8 cellular contexts compared by ENCODE assay signal in genomic region chr1:156160744-156161181, GRCh38. TPM values are rescaled to one million over a fixed set of nuclear protein-coding genes. Genes with fewer than 3 reads are reported as not detected.
A peak's percentile ranks its signal among the peaks of the same experiment; 100 is the strongest.
DNase-seq lines count a peak whose midpoint lies in the region; ATAC-seq and TF ChIP-seq lines count a peak whose summit lies in the region.

No MANE protein-coding gene starts in this region.

- H3K9me3 Mint-ChIP-seq in CD14-positive monocyte, result no peaks in the 10 kb centered on the region
- H3K9me3 Mint-ChIP-seq in activated T-cell treated with anti-CD3 and anti-CD28 coated beads, Interleukin-2, amount 50 U/mL, for 72 hours, result peaks cover 2 to 3% of the 10 kb centered on the region in 2 donors
- H3K9me3 Mint-ChIP-seq in neural progenitor cell, result peaks cover 2% of the 10 kb centered on the region
- H3K9me3 Mint-ChIP-seq in stimulated activated naive B cell treated with anti-CD40 and anti-IgM and Interleukin-4, amounts not matched to agents 10 μg/mL and 1 μg/mL and 100 μg/mL, for 72 hours, result peaks cover 4 to 5% of the 10 kb centered on the region in 2 donors

- H3K36me3 ChIP-seq in neural progenitor cell, result no peaks in the 10 kb centered on the region

- H3K4me1 Mint-ChIP-seq in CD14-positive monocyte (peaks cover 49% of the 10 kb centered on the region), neural progenitor cell (peaks cover 33% of the 10 kb centered on the region)
- peaks cover 89% of the 10 kb centered on the region for H3K4me1 Mint-ChIP-seq in activated T-cell treated with anti-CD3 and anti-CD28 coated beads, Interleukin-2, amount 50 U/mL, for 72 hours (ENCODE audit: low read depth)
- H3K4me1 Mint-ChIP-seq in stimulated activated naive B cell treated with anti-CD40 and anti-IgM and Interleukin-4, amounts not matched to agents 10 μg/mL and 1 μg/mL and 100 μg/mL, for 72 hours, result peaks cover 53 to 69% of the 10 kb centered on the region in 2 donors

- H3F3A ChIP-seq in neural progenitor cell (ENCODE audit: low read depth), result peaks cover 8% of the 10 kb centered on the region

- H3K27ac Mint-ChIP-seq in CD14-positive monocyte (peak overlapping the region in 4 of 7 donors; percentile 24 to 72 (median 56)), neural progenitor cell (peak overlapping the region; percentile 60)
- peak overlapping the region; percentile 74 for H3K27ac Mint-ChIP-seq in activated T-cell treated with anti-CD3 and anti-CD28 coated beads, Interleukin-2, amount 50 U/mL, for 72 hours
- peak overlapping the region; percentile 31 for H3K27ac Mint-ChIP-seq in stimulated activated naive B cell treated with anti-CD40 and anti-IgM and Interleukin-4, amounts not matched to agents 10 μg/mL and 1 μg/mL and 100 μg/mL, for 72 hours

- no peaks in the 10 kb centered on the region for H4K20me1 ChIP-seq in neural progenitor cell (ENCODE audit: low read depth)

- peaks cover 5% of the 10 kb centered on the region for H3K4me1 ChIP-seq in neural progenitor cell

- H3K27ac ChIP-seq in neural progenitor cell, result no peak overlapping the region

- intact Hi-C loops in CD14-positive monocyte (cut with micrococcal nuclease), result loop anchor here in 1 of 2 donors (10.0 kb wide), 1 partner anchor 66 kb away; no protein-coding TSS in a partner anchor

- peak overlapping the region; percentile 100 for H2AFZ ChIP-seq in neural progenitor cell (replicated peaks)

- H3K27me3 Mint-ChIP-seq in CD14-positive monocyte (ENCODE audit: low read depth in 3 of 3), result peaks cover 0 to 4% (median 2%) of the 10 kb centered on the region in 3 donors
- no peaks in the 10 kb centered on the region for H3K27me3 Mint-ChIP-seq in activated T-cell treated with anti-CD3 and anti-CD28 coated beads, Interleukin-2, amount 50 U/mL, for 72 hours (ENCODE audit: low read depth)
- H3K27me3 Mint-ChIP-seq in neural progenitor cell (ENCODE audit: insufficient read depth, low read depth), result peaks cover 10% of the 10 kb centered on the region
- no peaks in the 10 kb centered on the region for H3K27me3 Mint-ChIP-seq in stimulated activated naive B cell treated with anti-CD40 and anti-IgM and Interleukin-4, amounts not matched to agents 10 μg/mL and 1 μg/mL and 100 μg/mL, for 72 hours

- peak overlapping the region; percentile 91 for H3K4me2 ChIP-seq in neural progenitor cell

- H3K4me3 ChIP-seq in fibroblast of mammary gland (ENCODE audit: control insufficient read depth, low read depth, low read length) (peak overlapping the region; percentile 24), neural progenitor cell (peak overlapping the region; percentile 50)

- no peaks in the 10 kb centered on the region for H3K79me2 ChIP-seq in neural progenitor cell (ENCODE audit: low read depth)

- ATAC-seq in activated T-cell treated with anti-CD3 and anti-CD28 coated beads, Interleukin-2, amount 50 U/mL, for 72 hours (replicated peaks in 1 of 2), result peak; percentile 82 to 83
- ATAC-seq in stimulated activated naive B cell treated with anti-CD40 and anti-IgM and Interleukin-4, amounts not matched to agents 10 μg/mL and 1 μg/mL and 100 μg/mL, for 72 hours (replicated peaks), result peak; percentile 44 to 68
- no peak for ATAC-seq in GM21717 (IDR thresholded peaks at IDR 0.05; ENCODE audit: unreplicated experiment)
- ATAC-seq in GM21723 (IDR thresholded peaks at IDR 0.05; ENCODE audit: unreplicated experiment), result no peak

- H3K36me3 Mint-ChIP-seq in CD14-positive monocyte, result peaks cover 87 to 92% of the 10 kb centered on the region in 2 donors
- H3K36me3 Mint-ChIP-seq in activated T-cell treated with anti-CD3 and anti-CD28 coated beads, Interleukin-2, amount 50 U/mL, for 72 hours (ENCODE audit: insufficient read depth in 2 of 2), result peaks cover 20 to 61% of the 10 kb centered on the region in 2 donors
- no peaks in the 10 kb centered on the region for H3K36me3 Mint-ChIP-seq in neural progenitor cell
- H3K36me3 Mint-ChIP-seq in stimulated activated naive B cell treated with anti-CD40 and anti-IgM and Interleukin-4, amounts not matched to agents 10 μg/mL and 1 μg/mL and 100 μg/mL, for 72 hours, result peaks cover 67 to 80% of the 10 kb centered on the region in 2 donors

- DNase-seq in CD14-positive monocyte (ENCODE audit: low spot score) (no peak), NCI-H446 treated with DMSO at 0.1 percent for 48 hours (lab: John Stamatoyannopoulos, UW) (peak; percentile 31), fibroblast of mammary gland (ENCODE audit: low read depth) (peak; percentile 58), neural progenitor cell (ENCODE audit: low spot score) (peak; percentile 90)
- peak; percentile 82 to 83 for DNase-seq in activated T-cell treated with anti-CD3 and anti-CD28 coated beads, Interleukin-2, amount 50 U/mL, for 72 hours
- no peak for DNase-seq in stimulated activated naive B cell treated with anti-CD40 and anti-IgM and Interleukin-4, amounts not matched to agents 10 μg/mL and 1 μg/mL and 100 μg/mL, for 72 hours

- H3K4me3 Mint-ChIP-seq in CD14-positive monocyte (peak overlapping the region; percentile 39 to 59), neural progenitor cell (peak overlapping the region; percentile 78)
- H3K4me3 Mint-ChIP-seq in activated T-cell treated with anti-CD3 and anti-CD28 coated beads, Interleukin-2, amount 50 U/mL, for 72 hours, result peak overlapping the region; percentile 67 to 88
- peak overlapping the region; percentile 70 to 75 for H3K4me3 Mint-ChIP-seq in stimulated activated naive B cell treated with anti-CD40 and anti-IgM and Interleukin-4, amounts not matched to agents 10 μg/mL and 1 μg/mL and 100 μg/mL, for 72 hours

- no peaks in the 10 kb centered on the region for H3K9me3 ChIP-seq in neural progenitor cell (ENCODE audit: low read depth)

- no peak for TF ChIP-seq CTCF in CD14-positive monocyte (IDR thresholded peaks at IDR 0.05)
- TF ChIP-seq CTCF in fibroblast of mammary gland (conservative IDR thresholded peaks at IDR 0.05; ENCODE audit: control insufficient read depth, insufficient read depth, low read depth, low read length), result no peak
- no peak for TF ChIP-seq CTCF in neural progenitor cell (IDR thresholded peaks at IDR 0.05)

- H3K9ac ChIP-seq in neural progenitor cell, result no peak overlapping the region

- peaks cover 7% of the 10 kb centered on the region for H3K27me3 ChIP-seq in neural progenitor cell

RNA-seq across cellular contexts. Expression of gene SEMA4A, which starts 7.4 kb away (rescaled TPM):
- 100 to 1,000 TPM in 1 of 2 donors, 10 to 100 TPM in 1; 72.3 to 121 TPM for polyA plus RNA-seq in CD14-positive monocyte
- 10 to 100 TPM; 63.7 to 80.3 TPM for total RNA-seq in activated T-cell treated with anti-CD3 and anti-CD28 coated beads, Interleukin-2, amount 50 U/mL, for 72 hours
- 0.69 and 1.8 TPM in 2 replicates for total RNA-seq in neural progenitor cell (ENCODE audit: low replicate concordance)

RNA-seq across cellular contexts. Expression of gene SLC25A44, which starts 33.1 kb away (rescaled TPM):
- polyA plus RNA-seq in CD14-positive monocyte, result 10 to 100 TPM; 17.1 to 28.8 TPM
- total RNA-seq in activated T-cell treated with anti-CD3 and anti-CD28 coated beads, Interleukin-2, amount 50 U/mL, for 72 hours, result 10 to 100 TPM; 52.3 to 71.0 TPM
- 4.6 and 9.4 TPM in 2 replicates for total RNA-seq in neural progenitor cell (ENCODE audit: low replicate concordance)

RNA-seq across cellular contexts. Expression of gene LMNA, which starts 46.3 kb away (rescaled TPM):
- 10 to 100 TPM; 16.5 to 24.7 TPM for polyA plus RNA-seq in CD14-positive monocyte
- total RNA-seq in activated T-cell treated with anti-CD3 and anti-CD28 coated beads, Interleukin-2, amount 50 U/mL, for 72 hours, result 100 to 1,000 TPM; 125 to 159 TPM
- total RNA-seq in neural progenitor cell (ENCODE audit: low replicate concordance), result 20.5 and 35.8 TPM in 2 replicates

RNA-seq across cellular contexts. Expression of gene PMF1, which starts 52.0 kb away (rescaled TPM):
- polyA plus RNA-seq in CD14-positive monocyte, result 10 to 100 TPM; 86.1 to 90.4 TPM
- 100 to 1,000 TPM; 122 to 127 TPM for total RNA-seq in activated T-cell treated with anti-CD3 and anti-CD28 coated beads, Interleukin-2, amount 50 U/mL, for 72 hours
- total RNA-seq in neural progenitor cell (ENCODE audit: low replicate concordance), result 99.3 and 103 TPM in 2 replicates

Comparison
In these comparisons a context has a peak if more than half of its experiments do, and no peak if none do; other contexts are left out.
1. DNase-seq: peak in NCI-H446 treated with DMSO at 0.1 percent for 48 hours (single experiment), activated T-cell treated with anti-CD3 and anti-CD28 coated beads, Interleukin-2, amount 50 U/mL, for 72 hours (2 of 2), fibroblast of mammary gland (single experiment) and neural progenitor cell (single experiment); none in CD14-positive monocyte (single experiment) and stimulated activated naive B cell treated with anti-CD40 and anti-IgM and Interleukin-4, amounts not matched to agents 10 μg/mL and 1 μg/mL and 100 μg/mL, for 72 hours (single experiment).
2. ATAC-seq: peak in activated T-cell treated with anti-CD3 and anti-CD28 coated beads, Interleukin-2, amount 50 U/mL, for 72 hours (2 of 2) and stimulated activated naive B cell treated with anti-CD40 and anti-IgM and Interleukin-4, amounts not matched to agents 10 μg/mL and 1 μg/mL and 100 μg/mL, for 72 hours (2 of 2); none in GM21717 (single experiment) and GM21723 (single experiment).
3. RNA of gene SEMA4A, which starts 7.4 kb away (total RNA-seq): 63.7 to 80.3 TPM in activated T-cell treated with anti-CD3 and anti-CD28 coated beads, Interleukin-2, amount 50 U/mL, for 72 hours; 0.69 to 1.8 TPM in neural progenitor cell; every median in the first group is over 10 times any median in the second.
4. Peak in every context shown above with its lines, with median percentiles within 50 percentile points of each other: H3K27ac Mint-ChIP-seq and H3K4me3 Mint-ChIP-seq.